Comparison of ENCODE assay signal across 35 cellular contexts in genomic region chr3:4042070-4042469, GRCh38.
DNase-seq lines count a peak whose midpoint lies in the region; ATAC-seq, FAIRE-seq and TF ChIP-seq lines count a peak whose summit lies in the region.
"Had no signal": no experiment of that assay in that cellular context is flagged by ENCODE, and none has a peak within 500 bp of the region (broad histone marks: within the 10 kb centered on the region; RNA-seq: fewer than 3 reads in every experiment).

No MANE protein-coding gene starts in this region.

- TF ChIP-seq EP300 in HepG2 (IDR thresholded peaks at IDR 0.05; ENCODE audit: low read depth in 2 of 2, low read length in 2 of 2) (no peak), HepG2 (CRISPR knock-in tag; IDR thresholded peaks at IDR 0.05; ENCODE audit: borderline replicate concordance) (no peak), A549 (IDR thresholded peaks at IDR 0.05) (no peak), GM12878 (IDR thresholded peaks at IDR 0.05; ENCODE audit: borderline replicate concordance in 1 of 2, control insufficient read depth in 1 of 2, low read depth in 2 of 2, low read length in 2 of 2) (no peak), K562 (IDR thresholded peaks at IDR 0.05; ENCODE audit: low read length) (no peak)

- H3K36me3 ChIP-seq in HepG2 (replicated peaks in 1 of 2; ENCODE audit: control insufficient read depth in 1 of 2, insufficient read depth in 2 of 2, low read length in 2 of 2) = no peaks in the 10 kb centered on the region
- H3K36me3 ChIP-seq in right lobe of liver = no peaks in the 10 kb centered on the region
- H3K36me3 ChIP-seq in GM12878 (ENCODE audit: control insufficient read depth in 2 of 2, insufficient read depth in 2 of 2, low read length in 1 of 2) = no peaks in the 10 kb centered on the region
- H3K36me3 ChIP-seq in K562 (ENCODE audit: control insufficient read depth, insufficient read depth, low read length) = no peaks in the 10 kb centered on the region
- H3K36me3 ChIP-seq in CD4-positive, alpha-beta memory T cell (ENCODE audit: insufficient read depth, low read length) = no peaks in the 10 kb centered on the region
- H3K36me3 ChIP-seq: BE2C; BLaER1; BLaER1 treated with 17β-estradiol and CSF1 and Interleukin-3, amounts not matched to agents 10 nM and 100 nM had no signal

- TF ChIP-seq RAD21 in HepG2 (CRISPR knock-in tag; IDR thresholded peaks at IDR 0.05) (no peak), A549 (conservative IDR thresholded peaks at IDR 0.05 in 1 of 2, IDR thresholded peaks at IDR 0.05 in 1 of 2) (no peak), GM12878 (IDR thresholded peaks at IDR 0.05; ENCODE audit: insufficient read depth, low read depth, low read length) (no peak), K562 (CRISPR knock-in tag; conservative IDR thresholded peaks at IDR 0.05 in 1 of 2, IDR thresholded peaks at IDR 0.05 in 1 of 2) (no peak)

- H3K36me3 Mint-ChIP-seq in CD4-positive, alpha-beta memory T cell = peaks cover 2 to 8% of the 10 kb centered on the region in 2 donors
- H3K36me3 Mint-ChIP-seq: CD14-positive monocyte; CD4-positive, CD25-positive, alpha-beta regulatory T cell; CD8-positive, alpha-beta T cell had no signal

- no peak overlapping the region for H3K27ac Mint-ChIP-seq in CD4-positive, alpha-beta memory T cell
- H3K27ac Mint-ChIP-seq: B cell; CD14-positive monocyte; CD4-positive, alpha-beta T cell; CD4-positive, CD25-positive, alpha-beta regulatory T cell; CD8-positive, alpha-beta memory T cell; CD8-positive, alpha-beta T cell had no signal

- TF ChIP-seq CTCF in HepG2 (CRISPR knock-in tag; IDR thresholded peaks at IDR 0.05) = no peak
- TF ChIP-seq CTCF in right lobe of liver (IDR thresholded peaks at IDR 0.05) = no peak
- no peak for TF ChIP-seq CTCF in A549 (IDR thresholded peaks at IDR 0.05)
- TF ChIP-seq CTCF in GM12878 (IDR thresholded peaks at IDR 0.05 in 2 of 3, conservative IDR thresholded peaks at IDR 0.05 in 1 of 3; ENCODE audit: control insufficient read depth in 2 of 3, extremely low read depth in 1 of 3, insufficient read depth in 1 of 3, low read depth in 3 of 3, low read length in 3 of 3) = no peak
- no peak for TF ChIP-seq CTCF in K562 (IDR thresholded peaks at IDR 0.05 in 2 of 3, conservative IDR thresholded peaks at IDR 0.05 in 1 of 3; ENCODE audit: insufficient read depth in 2 of 3, low read depth in 1 of 3, low read length in 3 of 3)

- H4K20me1 ChIP-seq in HepG2 (ENCODE audit: insufficient read depth, low read length) = no peaks in the 10 kb centered on the region
- H4K20me1 ChIP-seq in GM12878 (ENCODE audit: control insufficient read depth, insufficient read depth) = no peaks in the 10 kb centered on the region
- no peaks in the 10 kb centered on the region for H4K20me1 ChIP-seq in K562 (replicated peaks; ENCODE audit: control insufficient read depth, insufficient read depth, low read length)
- H4K20me1 ChIP-seq: BLaER1; BLaER1 treated with 17β-estradiol and CSF1 and Interleukin-3, amounts not matched to agents 10 nM and 100 nM had no signal

- RAD21 ChIA-PET in GM12878 (lab: Charles Lee; ENCODE audit: unreplicated experiment) = no interaction called here

- no peak overlapping the region for H2AFZ ChIP-seq in HepG2 (ENCODE audit: low read length)
- no peak overlapping the region for H2AFZ ChIP-seq in GM12878 (ENCODE audit: control insufficient read depth, low read depth, low read length)
- no peak overlapping the region for H2AFZ ChIP-seq in K562 (ENCODE audit: low read depth, low read length)

- POLR2A ChIA-PET in HepG2 (lab: Yijun Ruan, JAX) = no interaction called here
- POLR2A ChIA-PET in A549 (lab: Yijun Ruan, JAX) = no interaction called here
- POLR2A ChIA-PET in GM12878 (lab: Charles Lee) = no interaction called here
- POLR2A ChIA-PET in K562 (lab: Yijun Ruan, JAX) = no interaction called here
- POLR2A ChIA-PET in CD4-positive, alpha-beta memory T cell (lab: Charles Lee; ENCODE audit: partially characterized antibody) = no interaction called here

- FAIRE-seq in HepG2 (lab: Jason Lieb, UNC) (no peak), A549 (lab: Jason Lieb, UNC) (no peak), GM12878 (lab: Jason Lieb, UNC) (no peak), K562 (lab: Jason Lieb, UNC) (no peak)
- FAIRE-seq: A204.1, D721Med had no signal

- H3K79me2 ChIP-seq in HepG2 (ENCODE audit: insufficient read depth, low read length) (no peaks in the 10 kb centered on the region), GM12878 (ENCODE audit: control insufficient read depth, insufficient read depth, low read length) (no peaks in the 10 kb centered on the region), K562 (ENCODE audit: control insufficient read depth, insufficient read depth, low read length) (no peaks in the 10 kb centered on the region)

- no peak for TF ChIP-seq POLR2A in HepG2 (IDR thresholded peaks at IDR 0.05; ENCODE audit: insufficient read depth in 1 of 2, low read depth in 2 of 2, low read length in 2 of 2)
- no peak for TF ChIP-seq POLR2A in right lobe of liver (IDR thresholded peaks at IDR 0.05)
- TF ChIP-seq POLR2A in A549 (IDR thresholded peaks at IDR 0.05; ENCODE audit: low read length) = no peak
- TF ChIP-seq POLR2A in GM12878 (IDR thresholded peaks at IDR 0.05; ENCODE audit: low read depth, low read length) = no peak
- TF ChIP-seq POLR2A in K562 (conservative IDR thresholded peaks at IDR 0.05) = no peak

- DNase-seq in HepG2 (ENCODE audit: low spot score) = no peak
- DNase-seq in right lobe of liver = no peak
- no peak for DNase-seq in A549 (ENCODE audit: low read depth in 1 of 2, low spot score in 1 of 2)
- DNase-seq in GM12878 (ENCODE audit: low read depth, low spot score) = no peak
- DNase-seq in K562 (ENCODE audit: extremely low read depth in 1 of 4, low spot score in 3 of 4) = no peak
- DNase-seq in GM03348 (ENCODE audit: low spot score) = no peak
- DNase-seq in CD4-positive, alpha-beta memory T cell = no peak
- DNase-seq: 8988T; ACHN; AML-193; BE2C; C1 segment of cervical spinal cord; Caco-2; Calu3; CD4-positive, alpha-beta T cell; CD4-positive, CD25-positive, alpha-beta regulatory T cell; CD8-positive, alpha-beta memory T cell; CD8-positive, alpha-beta T cell; COR-L47; DMS 273 treated with DMSO at 0.1 percent for 48 hours; DMS153; DMS53; DMS79; DMS79 treated with DMSO at 0.1 percent for 48 hours; DND-41; EL had no signal

- H3K27me3 ChIP-seq in HepG2 (ENCODE audit: control insufficient read depth in 1 of 2, insufficient read depth in 2 of 2, low read length in 2 of 2) (no peaks in the 10 kb centered on the region), right lobe of liver (no peaks in the 10 kb centered on the region), GM12878 (replicated peaks in 1 of 2; ENCODE audit: control insufficient read depth in 2 of 2, insufficient read depth in 2 of 2, low read length in 1 of 2) (no peaks in the 10 kb centered on the region), K562 (ENCODE audit: control insufficient read depth in 2 of 2, insufficient read depth in 2 of 2, low read length in 2 of 2) (no peaks in the 10 kb centered on the region)
- H3K27me3 ChIP-seq in CD4-positive, alpha-beta memory T cell (ENCODE audit: insufficient read depth, low read length) = no peaks in the 10 kb centered on the region
- H3K27me3 ChIP-seq: BE2C; BLaER1; BLaER1 treated with 17β-estradiol and CSF1 and Interleukin-3, amounts not matched to agents 10 nM and 100 nM had no signal

- no peaks in the 10 kb centered on the region for H3K4me1 ChIP-seq in HepG2 (ENCODE audit: insufficient read depth, low read length)
- no peaks in the 10 kb centered on the region for H3K4me1 ChIP-seq in right lobe of liver
- no peaks in the 10 kb centered on the region for H3K4me1 ChIP-seq in A549
- no peaks in the 10 kb centered on the region for H3K4me1 ChIP-seq in GM12878 (ENCODE audit: control insufficient read depth, insufficient read depth, low read length)
- H3K4me1 ChIP-seq in K562 (replicated peaks in 1 of 2; ENCODE audit: control insufficient read depth in 2 of 2, insufficient read depth in 2 of 2, low read length in 2 of 2) = no peaks in the 10 kb centered on the region
- no peaks in the 10 kb centered on the region for H3K4me1 ChIP-seq in CD4-positive, alpha-beta memory T cell (ENCODE audit: insufficient read depth, low read length)
- H3K4me1 ChIP-seq: BE2C, BLaER1, Caco-2 had no signal

- in situ Hi-C loops in HepG2 (cut with HindIII; ENCODE audit: extremely low pct_ligation_motif_present, low pct_unique_long_range_greater_than_20kb) (no loop called here), GM12878 (cut with MboI) (no loop called here), K562 (cut with MboI) (no loop called here)

- BruUV-seq in HepG2 (replicated peaks; lab: Mats Ljungman, UMichigan) (no TSS peak), GM12878 (replicated peaks; lab: Mats Ljungman, UMichigan) (no TSS peak), K562 (replicated peaks; lab: Mats Ljungman, UMichigan) (no TSS peak)

- 18% methylated on average over 2 of the region's 2 CpGs for WGBS in HepG2 (ENCODE audit: low lambda C conversion rate)
- 87% methylated on average over 2 of the region's 2 CpGs for WGBS in right lobe of liver (ENCODE audit: insufficient coverage, low coverage, low lambda C conversion rate, missing lambda C conversion rate)
- 2% methylated on average over 2 of the region's 2 CpGs for WGBS in A549 (ENCODE audit: missing lambda C conversion rate)
- 27% methylated on average over 2 of the region's 2 CpGs for WGBS in GM12878 (ENCODE audit: insufficient coverage, insufficient replicate concordance, low lambda C conversion rate, missing lambda C conversion rate)
- WGBS in K562 (ENCODE audit: insufficient coverage, low coverage, missing lambda C conversion rate) = 0% methylated on average over 2 of the region's 2 CpGs

- no peak overlapping the region for H3K4me3 ChIP-seq in HepG2 (replicated peaks in 1 of 3; ENCODE audit: insufficient read depth in 1 of 3, low read depth in 2 of 3, low read length in 3 of 3)
- no peak overlapping the region for H3K4me3 ChIP-seq in right lobe of liver
- H3K4me3 ChIP-seq in A549 = no peak overlapping the region
- no peak overlapping the region for H3K4me3 ChIP-seq in GM12878
- H3K4me3 ChIP-seq in K562 = no peak overlapping the region
- H3K4me3 ChIP-seq in CD4-positive, alpha-beta memory T cell (ENCODE audit: low read length in 2 of 2) = no peak overlapping the region
- H3K4me3 ChIP-seq: BLaER1; BLaER1 treated with 17β-estradiol and CSF1 and Interleukin-3, amounts not matched to agents 10 nM and 100 nM had no signal

- CTCF ChIA-PET in HepG2 (lab: Yijun Ruan, JAX; ENCODE audit: low intra/inter-chr PET ratio, low total read pairs) = no interaction called here
- CTCF ChIA-PET in A549 (lab: Yijun Ruan, JAX) = no interaction called here
- CTCF ChIA-PET in GM12878 (lab: Yijun Ruan, JAX) = no interaction called here
- CTCF ChIA-PET in K562 (lab: Yijun Ruan, JAX; ENCODE audit: low intra/inter-chr PET ratio) = no interaction called here
- CTCF ChIA-PET in CD4-positive, alpha-beta memory T cell (lab: Charles Lee; ENCODE audit: partially characterized antibody) = no interaction called here

- H3K4me1 Mint-ChIP-seq in CD4-positive, alpha-beta memory T cell = no peaks in the 10 kb centered on the region
- H3K4me1 Mint-ChIP-seq: B cell; CD14-positive monocyte; CD4-positive, CD25-positive, alpha-beta regulatory T cell; CD8-positive, alpha-beta memory T cell had no signal

- no peaks in the 10 kb centered on the region for H3K9me3 Mint-ChIP-seq in CD4-positive, alpha-beta memory T cell
- H3K9me3 Mint-ChIP-seq: CD14-positive monocyte; CD4-positive, alpha-beta T cell; CD8-positive, alpha-beta T cell had no signal

- ATAC-seq in HepG2 (no peak), right lobe of liver (no peak), A549 (no peak), GM12878 (no peak), K562 (no peak), HG02970 (IDR thresholded peaks at IDR 0.05; ENCODE audit: low FRiP score, unreplicated experiment) (no peak)
- ATAC-seq: CD8-positive, alpha-beta T cell had no signal

- H3K9me1 ChIP-seq in K562 (ENCODE audit: control insufficient read depth, insufficient read depth, low read length) = no peaks in the 10 kb centered on the region

- H3K9ac ChIP-seq in HepG2 (ENCODE audit: insufficient read depth, low read depth, low read length) (no peak overlapping the region), GM12878 (ENCODE audit: control insufficient read depth, insufficient read depth, low read length) (no peak overlapping the region), K562 (ENCODE audit: insufficient read depth in 1 of 2, low read depth in 2 of 2, low read length in 2 of 2) (no peak overlapping the region)
- H3K9ac ChIP-seq: BLaER1; BLaER1 treated with 17β-estradiol and CSF1 and Interleukin-3, amounts not matched to agents 10 nM and 100 nM had no signal

- SMC1A ChIA-PET in GM12878 (lab: Charles Lee; ENCODE audit: uncharacterized antibody, unreplicated experiment) = interaction anchor here (0.7 kb wide), 1 partner anchor 12 kb away, joined by 3 read pairs; no protein-coding TSS in a partner anchor

- H3K27ac ChIP-seq in HepG2 (ENCODE audit: extremely low read length, insufficient read depth, low read length) (no peak overlapping the region), right lobe of liver (no peak overlapping the region), A549 (no peak overlapping the region), GM12878 (ENCODE audit: control insufficient read depth, insufficient read depth) (no peak overlapping the region), K562 (ENCODE audit: extremely low read depth, low read depth, low read length) (no peak overlapping the region)
- no peak overlapping the region for H3K27ac ChIP-seq in CD4-positive, alpha-beta memory T cell (ENCODE audit: low read depth, low read length)
- H3K27ac ChIP-seq: 22Rv1; BLaER1; BLaER1 treated with 17β-estradiol and CSF1 and Interleukin-3, amounts not matched to agents 10 nM and 100 nM; C4-2B had no signal

- intact Hi-C loops in HepG2 (cut with micrococcal nuclease; ENCODE audit: unreplicated experiment) (no loop called here), right lobe of liver (cut with DNase I) (no loop called here), GM12878 (cut with micrococcal nuclease; ENCODE audit: unreplicated experiment) (no loop called here), K562 (cut with micrococcal nuclease) (no loop called here)
- intact Hi-C loops in CD4-positive, alpha-beta memory T cell (cut with micrococcal nuclease) = no loop called here

- H3K9me3 ChIP-seq in HepG2 (ENCODE audit: low read length) (no peaks in the 10 kb centered on the region), right lobe of liver (no peaks in the 10 kb centered on the region), A549 (no peaks in the 10 kb centered on the region), GM12878 (replicated peaks; ENCODE audit: control insufficient read depth, insufficient read depth, low read length) (no peaks in the 10 kb centered on the region), K562 (replicated peaks; ENCODE audit: control insufficient read depth, insufficient read depth, low read depth, low read length) (no peaks in the 10 kb centered on the region; the same call in 1 of the 2 replicates)
- H3K9me3 ChIP-seq in CD4-positive, alpha-beta memory T cell (ENCODE audit: control insufficient read depth in 1 of 2, low read length in 2 of 2) = no peaks in the 10 kb centered on the region
- H3K9me3 ChIP-seq: BE2C; BLaER1; BLaER1 treated with 17β-estradiol and CSF1 and Interleukin-3, amounts not matched to agents 10 nM and 100 nM; Caco-2 had no signal

- H3K4me3 Mint-ChIP-seq in CD4-positive, alpha-beta memory T cell = no peak overlapping the region
- H3K4me3 Mint-ChIP-seq: B cell; CD14-positive monocyte; CD4-positive, alpha-beta T cell; CD4-positive, CD25-positive, alpha-beta regulatory T cell; CD8-positive, alpha-beta memory T cell; CD8-positive, alpha-beta T cell had no signal

- H3K27me3 Mint-ChIP-seq in CD4-positive, alpha-beta memory T cell = no peaks in the 10 kb centered on the region
- H3K27me3 Mint-ChIP-seq: B cell; CD4-positive, alpha-beta T cell; CD4-positive, CD25-positive, alpha-beta regulatory T cell; CD8-positive, alpha-beta memory T cell had no signal

- H3K4me2 ChIP-seq in HepG2 (ENCODE audit: low read depth, low read length) = no peak overlapping the region
- no peak overlapping the region for H3K4me2 ChIP-seq in A549
- H3K4me2 ChIP-seq in GM12878 (ENCODE audit: control insufficient read depth, insufficient read depth) = no peak overlapping the region
- no peak overlapping the region for H3K4me2 ChIP-seq in K562 (ENCODE audit: insufficient read depth, low read length)
- H3K4me2 ChIP-seq: BLaER1; BLaER1 treated with 17β-estradiol and CSF1 and Interleukin-3, amounts not matched to agents 10 nM and 100 nM had no signal

Comparison
In these comparisons a context has a peak if more than half of its experiments do, and no peak if none do; other contexts are left out.
1. Of the 241 proteins assayed by ChIP-seq in both HepG2 and K562: peak only in HepG2: none; only in K562: TFE3; in both: RAD51; in neither: 239.